ENCODE assay signal across 11 cellular contexts in the genomic region with DNA sequence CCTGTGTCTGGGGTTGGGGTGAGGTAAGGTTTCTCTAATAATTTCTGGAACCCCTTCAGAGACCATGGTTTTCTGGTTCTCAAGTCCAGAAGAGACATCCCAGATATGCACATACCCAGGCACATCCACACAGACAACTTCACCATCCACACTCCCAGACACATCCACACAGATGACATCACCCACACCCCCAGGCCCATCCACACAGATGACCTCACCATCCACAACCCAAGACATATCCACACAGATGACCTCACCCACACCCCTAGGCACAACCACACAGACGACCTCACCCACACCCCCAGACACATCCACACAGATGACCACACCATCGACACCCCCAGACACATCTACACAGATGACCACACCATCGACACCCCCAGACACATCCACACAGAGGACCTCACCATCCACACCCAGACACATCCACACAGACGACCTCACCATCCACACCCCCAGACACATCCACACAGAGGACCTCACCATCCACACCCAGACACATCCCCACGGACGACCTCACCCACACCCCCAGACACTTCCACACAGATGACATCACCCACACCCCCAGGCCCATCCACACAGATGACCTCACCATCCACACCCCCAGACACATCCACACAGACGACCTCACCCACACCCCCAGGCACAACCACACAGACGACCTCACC. TPM values are rescaled to one million over a fixed set of nuclear protein-coding genes. Genes with fewer than 3 reads are reported as not detected.
DNase-seq lines count a peak whose midpoint lies in the region; ATAC-seq, FAIRE-seq and TF ChIP-seq lines count a peak whose summit lies in the region.
"Not testable (repeated sequence)": the region's sequence is repeated elsewhere in the genome, so short reads cannot be mapped to it uniquely, and the experiment has no call there.
"Had no signal": no experiment of that assay in that cellular context is flagged by ENCODE, and none has a peak within 500 bp of the region (broad histone marks: within the 10 kb centered on the region; RNA-seq: fewer than 3 reads in every experiment).

No MANE protein-coding gene starts in this region.

- peaks cover 31% of the 10 kb centered on the region for H3K4me1 ChIP-seq in Caco-2
- not testable (repeated sequence) for H3K4me1 ChIP-seq in HepG2 (ENCODE audit: insufficient read depth, low read length); neuronal stem cell (ENCODE audit: control insufficient read depth in 2 of 2, insufficient read depth in 1 of 2, low read depth in 1 of 2, low read length in 2 of 2)

- not testable (repeated sequence) for TF ChIP-seq CTCF in Caco-2 (IDR thresholded peaks at IDR 0.05; ENCODE audit: insufficient read depth in 1 of 2, low read depth in 1 of 2, low read length in 1 of 2, severe bottlenecking in 1 of 2, unreplicated experiment in 1 of 2); brain (conservative IDR thresholded peaks at IDR 0.05); HepG2 (CRISPR knock-in tag; IDR thresholded peaks at IDR 0.05)

- not testable (repeated sequence) for H2BK5ac ChIP-seq in neuronal stem cell (ENCODE audit: low read length)

- peak overlapping the region; percentile 68 for H2BK120ac ChIP-seq in neuronal stem cell (ENCODE audit: low read depth, low read length)

- not testable (repeated sequence) for TF ChIP-seq POLR2A in HepG2 (IDR thresholded peaks at IDR 0.05; ENCODE audit: insufficient read depth in 1 of 2, low read depth in 2 of 2, low read length in 2 of 2)

- peak overlapping the region; percentile 64 for H3K27ac Mint-ChIP-seq in Caco-2 (ENCODE audit: unreplicated experiment)
- peak overlapping the region in 3 of 5 experiments; percentile 15 to 32 (median 23) for H3K27ac Mint-ChIP-seq in brain

- not testable (repeated sequence) for H3K23ac ChIP-seq in neuronal stem cell (ENCODE audit: low read depth, low read length, poor library complexity)

- intact Hi-C loops in Caco-2 (cut with micrococcal nuclease; ENCODE audit: unreplicated experiment); HepG2 (cut with micrococcal nuclease; ENCODE audit: unreplicated experiment): not testable (repeated sequence)

- H4K8ac ChIP-seq in neuronal stem cell (ENCODE audit: low read depth, low read length), result not testable (repeated sequence)

- POLR2A ChIA-PET in Caco-2 (lab: Charles Lee); HepG2 (lab: Yijun Ruan, JAX): not testable (repeated sequence)

- H3K27me3 Mint-ChIP-seq in Caco-2 (ENCODE audit: insufficient read depth, unreplicated experiment); brain: not testable (repeated sequence)

- H3K79me1 ChIP-seq in neuronal stem cell (ENCODE audit: low read depth, low read length), result not testable (repeated sequence)

- not testable (repeated sequence) for H3K4me1 Mint-ChIP-seq in Caco-2 (ENCODE audit: low read depth, unreplicated experiment)
- H3K4me1 Mint-ChIP-seq in brain, result peaks cover 18% of the 10 kb centered on the region

- H3K18ac ChIP-seq in neuronal stem cell (ENCODE audit: low read length), result not testable (repeated sequence)

- H3K9me3 ChIP-seq in Caco-2; HepG2 (ENCODE audit: low read length); neuronal stem cell (replicated peaks in 1 of 2; ENCODE audit: control insufficient read depth in 2 of 2, insufficient read depth in 1 of 2, low read depth in 1 of 2, low read length in 2 of 2): not testable (repeated sequence)

- ATAC-seq in HepG2, result not testable (repeated sequence)

- not testable (repeated sequence) for H3K9me3 Mint-ChIP-seq in Caco-2 (ENCODE audit: unreplicated experiment); brain

- H4K91ac ChIP-seq in neuronal stem cell (ENCODE audit: low read depth, low read length, poor library complexity), result not testable (repeated sequence)

- not testable (repeated sequence) for H3K14ac ChIP-seq in neuronal stem cell (ENCODE audit: low read length)

- not testable (repeated sequence) for H3K4ac ChIP-seq in neuronal stem cell (ENCODE audit: low read length)

- DNase-seq in Caco-2; HepG2 (ENCODE audit: low spot score); neuronal stem cell (ENCODE audit: low spot score): not testable (repeated sequence)
- peak; percentile 29 for DNase-seq in EL
- DNase-seq in T1000 (lab: John Stamatoyannopoulos, UW), result peak; percentile 10

- H3K4me3 ChIP-seq in Caco-2 (ENCODE audit: low read depth, low read length); HepG2 (replicated peaks in 1 of 3; ENCODE audit: insufficient read depth in 1 of 3, low read depth in 2 of 3, low read length in 3 of 3); neuronal stem cell (ENCODE audit: low read length in 2 of 2): not testable (repeated sequence)

- not testable (repeated sequence) for H3K27ac ChIP-seq in HepG2 (ENCODE audit: extremely low read length, insufficient read depth, low read length); neuronal stem cell (replicated peaks; ENCODE audit: low read length)

- not testable (repeated sequence) for H2BK15ac ChIP-seq in neuronal stem cell (ENCODE audit: low read length)

- H3K79me2 ChIP-seq in HepG2 (ENCODE audit: insufficient read depth, low read length), result not testable (repeated sequence)

- not testable (repeated sequence) for H3K27me3 ChIP-seq in Caco-2 (replicated peaks; ENCODE audit: control insufficient read depth, insufficient read depth, low read length); neuronal stem cell (ENCODE audit: control insufficient read depth in 3 of 3, insufficient read depth in 3 of 3, low read depth in 1 of 3, low read length in 3 of 3)
- peaks cover 0 to 15% of the 10 kb centered on the region in 2 experiments; a peak in 3 of 5 replicates for H3K27me3 ChIP-seq in HepG2 (ENCODE audit: control insufficient read depth in 1 of 2, insufficient read depth in 2 of 2, low read length in 2 of 2)

- H2AK5ac ChIP-seq in neuronal stem cell (ENCODE audit: low read depth, low read length), result not testable (repeated sequence)

- not testable (repeated sequence) for BruUV-seq in Caco-2 (replicated peaks; lab: Mats Ljungman, UMichigan); HepG2 (replicated peaks; lab: Mats Ljungman, UMichigan)

- not testable (repeated sequence) for FAIRE-seq in HepG2 (lab: Jason Lieb, UNC)

- in situ Hi-C loops in HepG2 (cut with HindIII; ENCODE audit: extremely low pct_ligation_motif_present, low pct_unique_long_range_greater_than_20kb), result not testable (repeated sequence)

- H2BK12ac ChIP-seq in neuronal stem cell (ENCODE audit: low read length), result not testable (repeated sequence)

- TF ChIP-seq RAD21 in HepG2 (CRISPR knock-in tag; IDR thresholded peaks at IDR 0.05), result not testable (repeated sequence)

- not testable (repeated sequence) for H2AFZ ChIP-seq in HepG2 (ENCODE audit: low read length); neuronal stem cell (ENCODE audit: low read length)

- not testable (repeated sequence) for TF ChIP-seq EP300 in HepG2 (IDR thresholded peaks at IDR 0.05; ENCODE audit: low read depth in 2 of 2, low read length in 2 of 2); HepG2 (CRISPR knock-in tag; IDR thresholded peaks at IDR 0.05; ENCODE audit: borderline replicate concordance)

- not testable (repeated sequence) for H3K9ac ChIP-seq in HepG2 (ENCODE audit: insufficient read depth, low read depth, low read length); neuronal stem cell (ENCODE audit: low read depth, low read length, poor library complexity)

- H3K4me2 ChIP-seq in HepG2 (ENCODE audit: low read depth, low read length); neuronal stem cell (ENCODE audit: insufficient read depth, low read length, poor library complexity, severe bottlenecking): not testable (repeated sequence)

- H3K4me3 Mint-ChIP-seq in Caco-2 (ENCODE audit: unreplicated experiment); brain: not testable (repeated sequence)

- CTCF ChIA-PET in Caco-2 (lab: Charles Lee); HepG2 (lab: Yijun Ruan, JAX; ENCODE audit: low intra/inter-chr PET ratio, low total read pairs): not testable (repeated sequence)

- H4K20me1 ChIP-seq in HepG2 (ENCODE audit: insufficient read depth, low read length), result not testable (repeated sequence)

- WGBS in HepG2 (ENCODE audit: low lambda C conversion rate), result 6% methylated on average over 8 of the region's 8 CpGs
- WGBS in neuronal stem cell (ENCODE audit: extremely low coverage in 2 of 2, insufficient read length in 2 of 2, insufficient replicate concordance in 1 of 2), 2 donors, result no CpG with 5 or more reads among the region's 8 CpGs

- not testable (repeated sequence) for H3K36me3 ChIP-seq in Caco-2 (ENCODE audit: control insufficient read depth, insufficient read depth, low read length); HepG2 (replicated peaks in 1 of 2; ENCODE audit: control insufficient read depth in 1 of 2, insufficient read depth in 2 of 2, low read length in 2 of 2); neuronal stem cell (replicated peaks in 1 of 2; ENCODE audit: control insufficient read depth in 2 of 2, insufficient read depth in 2 of 2, low read length in 2 of 2)

- not testable (repeated sequence) for H3K36me3 Mint-ChIP-seq in Caco-2 (ENCODE audit: insufficient read depth, unreplicated experiment); brain

RNA-seq across cellular contexts. Expression of gene FABP3, which starts 13.8 kb away (rescaled TPM):
- 12.1 and 13.0 TPM in 2 replicates for total RNA-seq in Caco-2 (2022)
- polyA plus RNA-seq in brain (ENCODE audit: insufficient read depth, low read depth, low replicate concordance), result 42.1 TPM
- 0.24 and 0.46 TPM in 2 replicates for total RNA-seq in HepG2 (2016; rRNA removed; fragmentation: Illumina TruSeq; extraction: Trizol)
- not detected in 2 replicates for total RNA-seq in HepG2 (2016; cell fraction: cytosol; rRNA removed; fragmentation: Illumina TruSeq; extraction: Trizol; ENCODE audit: low read depth)
- total RNA-seq in HepG2 (2016; cell fraction: insoluble cytoplasmic fraction; rRNA removed; fragmentation: Illumina TruSeq; extraction: Trizol), result 0.17 TPM in 1 of 2 replicates, not detected in the other
- total RNA-seq in HepG2 (2016; cell fraction: membrane; rRNA removed; fragmentation: Illumina TruSeq; extraction: Trizol), result 0.40 TPM in 1 of 2 replicates, not detected in the other
- not detected in 2 replicates for total RNA-seq in HepG2 (2016; cell fraction: nucleus; rRNA removed; fragmentation: Illumina TruSeq; extraction: Trizol)
- 0.21 and 0.37 TPM in 2 replicates for polyA plus RNA-seq in HepG2 (2011; rRNA removed)
- 0.28 and 0.64 TPM in 2 replicates for polyA plus RNA-seq in HepG2 (2011; cell fraction: cytosol; rRNA removed)
- 0.38 TPM in 1 of 2 replicates, not detected in the other for polyA plus RNA-seq in HepG2 (2011; cell fraction: nucleus; rRNA removed)
- polyA plus RNA-seq in HepG2 (2012), result 0.45 TPM in 1 of 2 replicates, not detected in the other
- not detected in 2 replicates for polyA plus RNA-seq in HepG2 (2016; cell fraction: cytosol; fragmentation: Illumina TruSeq; extraction: Trizol; ENCODE audit: low read depth)
- not detected in 2 replicates for polyA plus RNA-seq in HepG2 (2016; cell fraction: insoluble cytoplasmic fraction; fragmentation: Illumina TruSeq; extraction: Trizol; ENCODE audit: low read depth)
- 0.43 TPM in 1 of 2 replicates, not detected in the other for polyA plus RNA-seq in HepG2 (2016; cell fraction: membrane; fragmentation: Illumina TruSeq; extraction: Trizol; ENCODE audit: low read depth)
- polyA plus RNA-seq in HepG2 (2016; cell fraction: nucleus; fragmentation: Illumina TruSeq; extraction: Trizol; ENCODE audit: insufficient read depth, low read depth), result not detected in 2 replicates
- polyA minus RNA-seq in HepG2 (2011; rRNA and poly(A)+ RNA removed; ENCODE audit: low replicate concordance), result 0.82 and 10.2 TPM in 2 replicates
- not detected in 2 replicates for polyA minus RNA-seq in HepG2 (2011; cell fraction: cytosol; rRNA and poly(A)+ RNA removed)
- not detected in 2 replicates for polyA minus RNA-seq in HepG2 (2011; cell fraction: nucleus; rRNA and poly(A)+ RNA removed)
- 2.4 TPM for polyA plus RNA-seq in neuronal stem cell (2013, experiment 1 of 2)
- polyA plus RNA-seq in neuronal stem cell (2013, experiment 2 of 2), result 2.5 TPM
- total RNA-seq: A673; CD4-positive, alpha-beta T cell; CD8-positive, alpha-beta T cell; G401 had no signal
- polyA plus RNA-seq: CD14-positive monocyte had no signal

RNA-seq across cellular contexts. Expression of gene SERINC2, which starts 26.3 kb away (rescaled TPM):
- 29.5 and 30.0 TPM in 2 replicates for total RNA-seq in Caco-2 (2022)
- 64.8 TPM for polyA plus RNA-seq in brain (ENCODE audit: insufficient read depth, low read depth, low replicate concordance)
- total RNA-seq in HepG2 (2016; rRNA removed; fragmentation: Illumina TruSeq; extraction: Trizol), result 3.0 and 4.8 TPM in 2 replicates
- total RNA-seq in HepG2 (2016; cell fraction: cytosol; rRNA removed; fragmentation: Illumina TruSeq; extraction: Trizol; ENCODE audit: low read depth), result 9.1 and 12.6 TPM in 2 replicates
- 2.2 and 4.5 TPM in 2 replicates for total RNA-seq in HepG2 (2016; cell fraction: insoluble cytoplasmic fraction; rRNA removed; fragmentation: Illumina TruSeq; extraction: Trizol)
- total RNA-seq in HepG2 (2016; cell fraction: membrane; rRNA removed; fragmentation: Illumina TruSeq; extraction: Trizol), result 12.8 and 17.7 TPM in 2 replicates
- 4.1 and 4.4 TPM in 2 replicates for total RNA-seq in HepG2 (2016; cell fraction: nucleus; rRNA removed; fragmentation: Illumina TruSeq; extraction: Trizol)
- 126 and 165 TPM in 2 replicates for polyA plus RNA-seq in HepG2 (2011; rRNA removed)
- 143 and 167 TPM in 2 replicates for polyA plus RNA-seq in HepG2 (2011; cell fraction: cytosol; rRNA removed)
- 209 and 229 TPM in 2 replicates for polyA plus RNA-seq in HepG2 (2011; cell fraction: nucleus; rRNA removed)
- polyA plus RNA-seq in HepG2 (2012), result 90.5 and 102 TPM in 2 replicates
- polyA plus RNA-seq in HepG2 (2016; cell fraction: cytosol; fragmentation: Illumina TruSeq; extraction: Trizol; ENCODE audit: low read depth), result 28.9 and 29.6 TPM in 2 replicates
- polyA plus RNA-seq in HepG2 (2016; cell fraction: insoluble cytoplasmic fraction; fragmentation: Illumina TruSeq; extraction: Trizol; ENCODE audit: low read depth), result 6.0 and 7.0 TPM in 2 replicates
- polyA plus RNA-seq in HepG2 (2016; cell fraction: membrane; fragmentation: Illumina TruSeq; extraction: Trizol; ENCODE audit: low read depth), result 31.1 and 34.7 TPM in 2 replicates
- 13.8 and 14.5 TPM in 2 replicates for polyA plus RNA-seq in HepG2 (2016; cell fraction: nucleus; fragmentation: Illumina TruSeq; extraction: Trizol; ENCODE audit: insufficient read depth, low read depth)
- 18.6 and 182 TPM in 2 replicates for polyA minus RNA-seq in HepG2 (2011; rRNA and poly(A)+ RNA removed; ENCODE audit: low replicate concordance)
- 50.9 and 52.1 TPM in 2 replicates for polyA minus RNA-seq in HepG2 (2011; cell fraction: cytosol; rRNA and poly(A)+ RNA removed)
- polyA minus RNA-seq in HepG2 (2011; cell fraction: nucleus; rRNA and poly(A)+ RNA removed), result 32.4 and 36.7 TPM in 2 replicates
- 36.2 TPM for polyA plus RNA-seq in neuronal stem cell (2013, experiment 1 of 2)
- 35.5 TPM for polyA plus RNA-seq in neuronal stem cell (2013, experiment 2 of 2)
- total RNA-seq: CD8-positive, alpha-beta T cell had no signal
